In the genomic region with DNA sequence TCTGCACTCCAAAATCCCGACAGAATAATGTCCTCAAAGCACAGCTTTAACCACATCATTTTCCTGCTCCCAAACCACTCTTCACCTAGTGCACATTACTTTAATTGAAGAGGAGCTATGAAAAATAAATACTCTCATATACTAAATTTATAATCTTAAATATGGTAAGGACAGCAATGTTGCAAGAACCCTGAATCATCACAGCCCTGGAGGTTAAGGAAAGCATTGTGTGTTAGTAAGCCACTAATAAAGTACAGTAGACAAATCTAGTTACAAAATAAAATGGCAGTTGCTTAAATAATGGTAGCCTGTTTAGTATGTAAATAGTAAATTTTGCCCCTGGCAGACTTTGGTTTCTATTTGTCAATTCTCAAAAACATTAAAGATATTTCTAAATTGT, we compare ENCODE assay signal across 21 cellular contexts. TPM values are rescaled to one million over a fixed set of nuclear protein-coding genes. Genes with fewer than 3 reads are reported as not detected.
"Had no signal": no experiment of that assay in that cellular context is flagged by ENCODE, and none has a peak within 500 bp of the region (broad histone marks: within the 10 kb centered on the region; RNA-seq: fewer than 3 reads in every experiment).

No MANE protein-coding gene starts in this region.

- FAIRE-seq: HepG2, RCC 7860 had no signal

- H3K36me3 Mint-ChIP-seq: activated CD8-positive, alpha-beta memory T cell treated with anti-CD3 and anti-CD28 coated beads, Interleukin-2, amount 10 ng/mL, durations not matched to agents 7 days and 5 days; activated naive CD8-positive, alpha-beta T cell had no signal

- H3K4me3 ChIP-seq: SJSA1 had no signal

- H3K4me1 Mint-ChIP-seq: activated B cell treated with CpG ODN at 0.5 μM for 24 hours; activated CD4-positive, alpha-beta T cell treated with anti-CD3 and anti-CD28 coated beads, Interleukin-2, amount 10 ng/mL, durations not matched to agents 24 days and 14 days; activated CD8-positive, alpha-beta memory T cell treated with anti-CD3 and anti-CD28 coated beads, Interleukin-2, amount 10 ng/mL, durations not matched to agents 7 days and 5 days had no signal

- H3K36me3 ChIP-seq: SJSA1 had no signal

- H3K27ac Mint-ChIP-seq: activated B cell treated with CpG ODN at 0.5 μM for 24 hours; activated CD4-positive, alpha-beta T cell treated with anti-CD3 and anti-CD28 coated beads, Interleukin-2, amount 10 ng/mL, durations not matched to agents 24 days and 14 days; activated CD8-positive, alpha-beta memory T cell treated with anti-CD3 and anti-CD28 coated beads, Interleukin-2, amount 10 ng/mL, durations not matched to agents 7 days and 5 days; activated naive CD8-positive, alpha-beta T cell; activated T-cell treated with anti-CD3 and anti-CD28 coated beads, Interleukin-2, amount 50 U/mL, for 24 hours; T-helper 1 cell treated with Interleukin-12 subunit alpha and Interleukin-12 subunit beta and Interleukin-4 antibody, amounts not matched to agents 30 μg/mL and 1 μg/mL, for 36 hours had no signal

- H3K27me3 ChIP-seq: SJSA1 had no signal

- H3K9me3 ChIP-seq: SJSA1 had no signal

- H3K27me3 Mint-ChIP-seq: activated B cell treated with CpG ODN at 0.5 μM for 24 hours; activated CD4-positive, alpha-beta T cell treated with anti-CD3 and anti-CD28 coated beads, Interleukin-2, amount 10 ng/mL, durations not matched to agents 24 days and 14 days; activated CD8-positive, alpha-beta memory T cell treated with anti-CD3 and anti-CD28 coated beads, Interleukin-2, amount 10 ng/mL, durations not matched to agents 7 days and 5 days; activated naive CD8-positive, alpha-beta T cell; activated T-cell treated with anti-CD3 and anti-CD28 coated beads, Interleukin-2, amount 50 U/mL, for 24 hours had no signal

- ATAC-seq: activated CD8-positive, alpha-beta memory T cell treated with anti-CD3 and anti-CD28 coated beads, Interleukin-2, amount 10 ng/mL, durations not matched to agents 7 days and 5 days; HepG2 had no signal

- H3K27ac ChIP-seq: SJSA1 had no signal

- DNase-seq: activated B cell treated with CpG ODN at 0.5 μM for 24 hours; activated CD4-positive, alpha-beta T cell treated with anti-CD3 and anti-CD28 coated beads for 1 hour; activated CD4-positive, alpha-beta T cell treated with anti-CD3 and anti-CD28 coated beads, Interleukin-2, amount 10 ng/mL, durations not matched to agents 24 days and 14 days; activated CD4-positive, alpha-beta T cell treated with anti-CD3 and anti-CD28 coated beads, Interleukin-2, amount 50 U/mL, for 48 hours; activated CD8-positive, alpha-beta memory T cell treated with anti-CD3 and anti-CD28 coated beads, Interleukin-2, amount 10 ng/mL, durations not matched to agents 7 days and 5 days; activated effector memory CD4-positive, alpha-beta T cell treated with anti-CD3 and anti-CD28 coated beads, Interleukin-2, amount 50 U/mL, for 16 hours; activated naive CD4-positive, alpha-beta T cell treated with Interleukin-2 at 50 U/mL for 16 hours; activated T-cell treated with anti-CD3 and anti-CD28 coated beads, Interleukin-2, amount 50 U/mL, for 24 hours; MM.1S; NCI-H1105; NCI-H1436 treated with DMSO at 0.1 percent for 48 hours; NCI-H187; NCI-H2081; NCI-H510A treated with DMSO at 0.1 percent for 48 hours; NCI-H69; SHP77 had no signal

- H3K9me3 Mint-ChIP-seq: activated B cell treated with CpG ODN at 0.5 μM for 24 hours; activated CD4-positive, alpha-beta T cell treated with anti-CD3 and anti-CD28 coated beads, Interleukin-2, amount 10 ng/mL, durations not matched to agents 24 days and 14 days; T-helper 1 cell treated with Interleukin-12 subunit alpha and Interleukin-12 subunit beta and Interleukin-4 antibody, amounts not matched to agents 30 μg/mL and 1 μg/mL, for 36 hours had no signal

- H3K4me1 ChIP-seq: SJSA1 had no signal

- H3K4me3 Mint-ChIP-seq: activated B cell treated with CpG ODN at 0.5 μM for 24 hours; activated CD4-positive, alpha-beta T cell treated with anti-CD3 and anti-CD28 coated beads, Interleukin-2, amount 10 ng/mL, durations not matched to agents 24 days and 14 days; activated CD8-positive, alpha-beta memory T cell treated with anti-CD3 and anti-CD28 coated beads, Interleukin-2, amount 10 ng/mL, durations not matched to agents 7 days and 5 days; activated naive CD8-positive, alpha-beta T cell; activated T-cell treated with anti-CD3 and anti-CD28 coated beads, Interleukin-2, amount 50 U/mL, for 24 hours; T-helper 1 cell treated with Interleukin-12 subunit alpha and Interleukin-12 subunit beta and Interleukin-4 antibody, amounts not matched to agents 30 μg/mL and 1 μg/mL, for 36 hours had no signal

RNA-seq across cellular contexts. Expression of gene CCDC178, which starts 27.0 kb away (rescaled TPM):
- total RNA-seq: activated B cell treated with CpG ODN at 0.5 μM for 24 hours; activated CD4-positive, alpha-beta T cell treated with anti-CD3 and anti-CD28 coated beads, Interleukin-2, amount 10 ng/mL, durations not matched to agents 24 days and 14 days; activated CD8-positive, alpha-beta memory T cell treated with anti-CD3 and anti-CD28 coated beads, Interleukin-2, amount 10 ng/mL, durations not matched to agents 7 days and 5 days; HepG2; SJSA1 had no signal
- polyA plus RNA-seq: HepG2 had no signal
